In the genomic region with DNA sequence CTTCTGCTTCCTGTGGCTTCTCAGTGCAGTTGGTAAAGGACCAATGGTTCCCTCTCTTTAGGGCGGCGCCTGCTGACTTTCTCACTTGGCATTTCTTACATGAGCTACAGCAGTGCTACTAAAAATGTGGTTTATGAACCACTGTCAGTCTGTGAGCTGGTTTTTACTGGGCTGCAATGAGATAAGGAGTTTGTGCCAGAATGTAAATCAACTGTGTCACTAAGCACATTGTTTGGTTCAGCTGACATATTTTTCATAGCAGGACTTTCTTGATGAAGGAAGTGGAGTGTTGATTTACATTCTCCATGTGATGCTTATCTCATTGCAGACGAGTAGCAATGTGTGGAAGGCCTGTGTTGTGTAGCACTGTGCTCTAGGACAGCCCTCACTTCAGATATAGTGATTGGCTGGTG, we compare ENCODE assay signal across 14 cellular contexts.
A peak's percentile ranks its signal among the peaks of the same experiment; 100 is the strongest.
DNase-seq lines count a peak whose midpoint lies in the region; ATAC-seq and TF ChIP-seq lines count a peak whose summit lies in the region.
"Had no signal": no experiment of that assay in that cellular context is flagged by ENCODE, and none has a peak within 500 bp of the region (broad histone marks: within the 10 kb centered on the region; RNA-seq: fewer than 3 reads in every experiment).

No MANE protein-coding gene starts in this region.

- no peak overlapping the region for H3K27ac ChIP-seq in gastroesophageal sphincter
- peak overlapping the region; percentile 19 for H3K27ac ChIP-seq in smooth muscle cell (ENCODE audit: low read depth)
- H3K27ac ChIP-seq: 22Rv1, heart right ventricle, WERI-Rb-1 had no signal

- whole genome bisulfite sequencing in gastroesophageal sphincter (ENCODE audit: low coverage in 1 of 2), 2 donors = 27 to 38% methylated on average over 1 to 3 of the region's 3 CpGs
- WGBS in smooth muscle cell (ENCODE audit: low lambda C conversion rate) = 26% methylated on average over 3 of the region's 3 CpGs

- TF ChIP-seq CTCF in gastroesophageal sphincter (IDR thresholded peaks at IDR 0.05) (no peak), smooth muscle cell (IDR thresholded peaks at IDR 0.05; ENCODE audit: borderline replicate concordance, insufficient read depth, poor library complexity, severe bottlenecking) (no peak)

- no peaks in the 10 kb centered on the region for H3K79me2 ChIP-seq in smooth muscle cell (ENCODE audit: low read depth)

- H3F3A ChIP-seq in smooth muscle cell (ENCODE audit: low read depth) = peaks cover 31% of the 10 kb centered on the region

- H2AFZ ChIP-seq in smooth muscle cell (ENCODE audit: low read depth) = no peak overlapping the region
- H2AFZ ChIP-seq: GM23338 had no signal

- H3K4me3 ChIP-seq in gastroesophageal sphincter (no peak overlapping the region), smooth muscle cell (no peak overlapping the region)
- H3K4me3 ChIP-seq: GM23338, heart right ventricle had no signal

- TF ChIP-seq EP300 in gastroesophageal sphincter (IDR thresholded peaks at IDR 0.05) = no peak

- H4K20me1 ChIP-seq in smooth muscle cell (ENCODE audit: low read depth) = no peaks in the 10 kb centered on the region

- peak overlapping the region; percentile 9 for H3K4me2 ChIP-seq in smooth muscle cell
- H3K4me2 ChIP-seq: GM23338 had no signal

- DNase-seq in DMS153 (lab: John Stamatoyannopoulos, UW) (peak; percentile 26), DMS153 treated with DMSO at 0.1 percent for 48 hours (lab: John Stamatoyannopoulos, UW; ENCODE audit: unreplicated experiment) (no peak), SW480 (ENCODE audit: low spot score) (peak; percentile 6), smooth muscle cell (lab: John Stamatoyannopoulos, UW; ENCODE audit: unreplicated experiment) (no peak), NCI-H2227 (lab: John Stamatoyannopoulos, UW; ENCODE audit: unreplicated experiment) (no peak)
- no peak for DNase-seq in activated CD4-positive, alpha-beta T cell treated with anti-CD3 and anti-CD28 coated beads for 1 hour
- DNase-seq: activated T-cell treated with anti-CD3 and anti-CD28 coated beads, Interleukin-2, amount 50 U/mL, for 72 hours; GF-D8; heart right ventricle; WERI-Rb-1 had no signal

- H3K9me3 ChIP-seq in gastroesophageal sphincter = no peaks in the 10 kb centered on the region
- no peaks in the 10 kb centered on the region for H3K9me3 ChIP-seq in smooth muscle cell (replicated peaks; ENCODE audit: low read depth)
- H3K9me3 ChIP-seq: heart right ventricle had no signal

- peaks cover 0 to 18% (median 7%) of the 10 kb centered on the region in 3 donors for H3K4me1 ChIP-seq in gastroesophageal sphincter
- peaks cover 25% of the 10 kb centered on the region for H3K4me1 ChIP-seq in smooth muscle cell (ENCODE audit: low read depth)

- ATAC-seq in gastroesophageal sphincter = peak; percentile 13
- no peak for ATAC-seq in GM21515 (IDR thresholded peaks at IDR 0.05; ENCODE audit: unreplicated experiment)
- ATAC-seq: GM23338, heart right ventricle had no signal

- H3K36me3 ChIP-seq in gastroesophageal sphincter (no peaks in the 10 kb centered on the region), smooth muscle cell (ENCODE audit: low read depth) (no peaks in the 10 kb centered on the region)
- H3K36me3 ChIP-seq: heart right ventricle, WERI-Rb-1 had no signal

- TF ChIP-seq POLR2A in gastroesophageal sphincter (IDR thresholded peaks at IDR 0.05) = no peak

- H3K9ac ChIP-seq in smooth muscle cell (ENCODE audit: low read depth) = no peak overlapping the region

- H3K27me3 ChIP-seq in gastroesophageal sphincter (no peaks in the 10 kb centered on the region), smooth muscle cell (ENCODE audit: low read depth) (no peaks in the 10 kb centered on the region)
- H3K27me3 ChIP-seq: heart right ventricle had no signal

Comparison
In these comparisons a context has a peak if more than half of its experiments do, and no peak if none do; other contexts are left out.
1. DNase-seq: peak in DMS153 (single experiment) and SW480 (single experiment); none in DMS153 treated with DMSO at 0.1 percent for 48 hours (single experiment), smooth muscle cell (single experiment), activated CD4-positive, alpha-beta T cell treated with anti-CD3 and anti-CD28 coated beads for 1 hour (single experiment) and NCI-H2227 (single experiment).